24 cellular contexts compared by ENCODE assay signal in the genomic region with DNA sequence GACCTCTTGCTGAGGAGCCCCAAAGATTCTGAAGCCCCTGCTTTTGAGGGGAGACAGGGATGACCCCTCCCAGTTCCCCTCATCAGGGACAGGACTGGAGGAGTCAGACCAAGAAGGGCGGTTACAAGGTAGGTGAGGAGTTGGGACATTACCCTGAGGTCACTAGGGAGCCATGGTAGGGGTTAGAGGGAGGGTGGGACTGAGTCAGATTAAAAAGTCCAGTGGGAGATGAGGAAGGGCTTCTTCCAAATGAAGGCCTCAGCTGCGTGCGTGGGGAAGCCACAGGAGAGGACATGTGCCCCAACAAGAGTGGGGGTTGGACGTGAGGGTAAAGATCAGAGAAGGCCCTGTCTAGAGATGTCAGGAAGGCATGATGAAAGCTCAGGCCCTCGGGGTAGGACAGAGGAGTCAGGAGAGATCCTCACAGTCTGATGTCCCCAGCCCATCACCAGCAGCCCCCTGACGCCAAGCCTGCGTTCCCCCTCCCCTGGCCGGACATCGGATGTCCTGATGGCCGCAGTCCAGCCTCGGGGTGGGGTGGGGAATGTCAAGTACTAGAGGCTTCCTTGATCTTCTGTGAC. TPM values are rescaled to one million over a fixed set of nuclear protein-coding genes. Genes with fewer than 3 reads are reported as not detected.
"Had no signal": no experiment of that assay in that cellular context is flagged by ENCODE, and none has a peak within 500 bp of the region (broad histone marks: within the 10 kb centered on the region; RNA-seq: fewer than 3 reads in every experiment).

No MANE protein-coding gene starts in this region.

- DNase-seq: activated CD4-positive, alpha-beta T cell treated with anti-CD3 and anti-CD28 coated beads, Interleukin-2, amount 10 ng/mL, durations not matched to agents 24 days and 14 days; activated CD8-positive, alpha-beta memory T cell treated with anti-CD3 and anti-CD28 coated beads, Interleukin-2, amount 10 ng/mL, durations not matched to agents 7 days and 5 days; activated CD8-positive, alpha-beta T cell treated with anti-CD3 and anti-CD28 coated beads for 36 hours; activated effector memory CD4-positive, alpha-beta T cell treated with anti-CD3 and anti-CD28 coated beads, Interleukin-2, amount 50 U/mL, for 16 hours; activated naive CD4-positive, alpha-beta T cell treated with anti-CD3 and anti-CD28 coated beads, Interleukin-2, amount 10 ng/mL, durations not matched to agents 7 days and 5 days; activated T-cell treated with anti-CD3 and anti-CD28 coated beads for 4 hours; amygdala; effector CD4-positive, alpha-beta T cell; erythroblast; foreskin keratinocyte; lower lobe of right lung; naive B cell; ovary; stimulated activated CD4-positive, alpha-beta T cell treated with anti-CD3 and anti-CD28 coated beads, Interleukin-2, amount 100 ng/mL, for 48 hours; stimulated activated CD8-positive, alpha-beta memory T cell treated with anti-CD3 and anti-CD28 coated beads, Interleukin-4, amount 100 ng/mL, for 48 hours; stimulated activated naive B cell treated with anti-CD40 and anti-IgM and Interleukin-4, amounts not matched to agents 10 μg/mL and 1 μg/mL and 100 μg/mL, for 72 hours; T-cell had no signal

- H3K27me3 ChIP-seq: cardiac muscle cell, foreskin keratinocyte, ovary had no signal

- H3K27ac ChIP-seq: cardiac muscle cell, foreskin keratinocyte, lower lobe of right lung, ovary, prostate gland, VCaP had no signal

- H3K9me3 ChIP-seq: lower lobe of right lung, ovary, prostate gland had no signal

- ATAC-seq: activated CD4-positive, CD25-positive, alpha-beta regulatory T cell treated with anti-CD3 and anti-CD28 coated beads, Interleukin-2, amount 50 U/mL, for 24 hours; activated CD8-positive, alpha-beta memory T cell treated with anti-CD3 and anti-CD28 coated beads, Interleukin-2, amount 10 ng/mL, durations not matched to agents 7 days and 5 days; activated CD8-positive, alpha-beta T cell treated with anti-CD3 and anti-CD28 coated beads for 36 hours; foreskin keratinocyte; lower lobe of right lung; stimulated activated naive B cell treated with anti-CD40 and anti-IgM and Interleukin-4, amounts not matched to agents 10 μg/mL and 1 μg/mL and 100 μg/mL, for 72 hours; T-cell had no signal

- H3K36me3 ChIP-seq: cardiac muscle cell, lower lobe of right lung, ovary, prostate gland had no signal

- FAIRE-seq: endometrium had no signal

- H3K4me3 ChIP-seq: cardiac muscle cell, lower lobe of right lung, ovary, prostate gland had no signal

- H3K4me1 ChIP-seq: foreskin keratinocyte, lower lobe of right lung, prostate gland had no signal

RNA-seq across cellular contexts. Expression of a gene that starts 21.5 kb away (rescaled TPM):
- total RNA-seq: foreskin keratinocyte had no signal

RNA-seq across cellular contexts. Expression of a gene that starts 24.8 kb away (rescaled TPM):
- total RNA-seq: foreskin keratinocyte, kidney epithelial cell, temporal lobe had no signal
- polyA plus RNA-seq: foreskin keratinocyte had no signal
